Comparison of ENCODE assay signal across 9 cellular contexts in genomic region chr22:44192098-44192810, GRCh38. TPM values are rescaled to one million over a fixed set of nuclear protein-coding genes. Genes with fewer than 3 reads are reported as not detected.
DNase-seq lines count a peak whose midpoint lies in the region; ATAC-seq lines count a peak whose summit lies in the region.
"Had no signal": no experiment of that assay in that cellular context is flagged by ENCODE, and none has a peak within 500 bp of the region (broad histone marks: within the 10 kb centered on the region; RNA-seq: fewer than 3 reads in every experiment).

No MANE protein-coding gene starts in this region.

- DNase-seq in CD4-positive, CD25-positive, alpha-beta regulatory T cell, result peak; percentile 7 to 57 (median 9)
- DNase-seq in Kasumi-1 (lab: John Stamatoyannopoulos, UW) (peak; percentile 36 to 60), left kidney (ENCODE audit: low read depth, low spot score) (peak; percentile 43), NCI-H2107 treated with DMSO at 0.1 percent for 48 hours (lab: John Stamatoyannopoulos, UW; ENCODE audit: unreplicated experiment) (no peak)
- peak; percentile 46 for DNase-seq in activated CD4-positive, alpha-beta T cell treated with anti-CD3 and anti-CD28 coated beads, Interleukin-2, amount 10 ng/mL, durations not matched to agents 7 days and 5 days

- peaks cover 11% of the 10 kb centered on the region for H3K4me1 ChIP-seq in CD4-positive, CD25-positive, alpha-beta regulatory T cell (ENCODE audit: control insufficient read depth, insufficient read depth, low read length, poor library complexity, severe bottlenecking)

- H3K36me3 ChIP-seq in CD4-positive, CD25-positive, alpha-beta regulatory T cell (ENCODE audit: control insufficient read depth, insufficient read depth, low read length), result no peaks in the 10 kb centered on the region

- H3K9me3 ChIP-seq in CD4-positive, CD25-positive, alpha-beta regulatory T cell (ENCODE audit: control insufficient read depth in 2 of 2, low read length in 2 of 2), result no peaks in the 10 kb centered on the region

- POLR2A ChIA-PET in activated CD4-positive, alpha-beta T cell treated with anti-CD3 and anti-CD28 coated beads, Interleukin-2, amount 10 ng/mL, durations not matched to agents 7 days and 5 days (lab: Charles Lee), result no interaction called here

- H3K27ac Mint-ChIP-seq in CD4-positive, CD25-positive, alpha-beta regulatory T cell, result no peak overlapping the region
- H3K27ac Mint-ChIP-seq in activated CD4-positive, alpha-beta T cell treated with anti-CD3 and anti-CD28 coated beads, Interleukin-2, amount 10 ng/mL, durations not matched to agents 7 days and 5 days, result peak overlapping the region; percentile 36

- H3K27me3 Mint-ChIP-seq in CD4-positive, CD25-positive, alpha-beta regulatory T cell, result no peaks in the 10 kb centered on the region
- H3K27me3 Mint-ChIP-seq in activated CD4-positive, alpha-beta T cell treated with anti-CD3 and anti-CD28 coated beads, Interleukin-2, amount 10 ng/mL, durations not matched to agents 7 days and 5 days, result no peaks in the 10 kb centered on the region

- no peaks in the 10 kb centered on the region for H3K9me3 Mint-ChIP-seq in CD4-positive, CD25-positive, alpha-beta regulatory T cell
- no peaks in the 10 kb centered on the region for H3K9me3 Mint-ChIP-seq in activated CD4-positive, alpha-beta T cell treated with anti-CD3 and anti-CD28 coated beads, Interleukin-2, amount 10 ng/mL, durations not matched to agents 7 days and 5 days

- peaks cover 7 to 35% (median 21%) of the 10 kb centered on the region in 4 donors for H3K4me1 Mint-ChIP-seq in CD4-positive, CD25-positive, alpha-beta regulatory T cell
- peaks cover 47% of the 10 kb centered on the region for H3K4me1 Mint-ChIP-seq in activated CD4-positive, alpha-beta T cell treated with anti-CD3 and anti-CD28 coated beads, Interleukin-2, amount 10 ng/mL, durations not matched to agents 7 days and 5 days

- H3K4me3 Mint-ChIP-seq in CD4-positive, CD25-positive, alpha-beta regulatory T cell, result no peak overlapping the region
- H3K4me3 Mint-ChIP-seq in activated CD4-positive, alpha-beta T cell treated with anti-CD3 and anti-CD28 coated beads, Interleukin-2, amount 10 ng/mL, durations not matched to agents 7 days and 5 days, result no peak overlapping the region

- H3K36me3 Mint-ChIP-seq in CD4-positive, CD25-positive, alpha-beta regulatory T cell, result peaks cover 23% of the 10 kb centered on the region
- peaks cover 33% of the 10 kb centered on the region for H3K36me3 Mint-ChIP-seq in activated CD4-positive, alpha-beta T cell treated with anti-CD3 and anti-CD28 coated beads, Interleukin-2, amount 10 ng/mL, durations not matched to agents 7 days and 5 days (ENCODE audit: low read depth)

- no peak overlapping the region for H3K27ac ChIP-seq in CD4-positive, CD25-positive, alpha-beta regulatory T cell (ENCODE audit: insufficient read depth, low read length, poor library complexity, severe bottlenecking)

- CTCF ChIA-PET in activated CD4-positive, alpha-beta T cell treated with anti-CD3 and anti-CD28 coated beads, Interleukin-2, amount 10 ng/mL, durations not matched to agents 7 days and 5 days (lab: Charles Lee), result no interaction called here

- no peaks in the 10 kb centered on the region for H3K27me3 ChIP-seq in CD4-positive, CD25-positive, alpha-beta regulatory T cell (ENCODE audit: control insufficient read depth, insufficient read depth, low read length)

- no peak overlapping the region for H3K4me3 ChIP-seq in CD4-positive, CD25-positive, alpha-beta regulatory T cell (ENCODE audit: low read depth, low read length)

- ATAC-seq in CD4-positive, CD25-positive, alpha-beta regulatory T cell (ENCODE audit: low read depth in 2 of 2), result peak; percentile 38 to 51
- no peak for ATAC-seq in GM21526 (IDR thresholded peaks at IDR 0.05; ENCODE audit: low FRiP score, unreplicated experiment)
- ATAC-seq in GM19467 (IDR thresholded peaks at IDR 0.05; ENCODE audit: unreplicated experiment), result no peak
- ATAC-seq in GM19324 (IDR thresholded peaks at IDR 0.05; ENCODE audit: low FRiP score, unreplicated experiment), result no peak

RNA-seq across cellular contexts. Expression of gene PARVG, which starts 11.5 kb away (rescaled TPM):
- 132 TPM for total RNA-seq in CD4-positive, CD25-positive, alpha-beta regulatory T cell
- 10 to 100 TPM; 40.3 to 57.9 (median 45.7) TPM for polyA plus RNA-seq in CD4-positive, CD25-positive, alpha-beta regulatory T cell
- 100 to 1,000 TPM; 146 to 158 TPM for total RNA-seq in activated CD4-positive, alpha-beta T cell treated with anti-CD3 and anti-CD28 coated beads, Interleukin-2, amount 10 ng/mL, durations not matched to agents 7 days and 5 days
- polyA plus RNA-seq: keratinocyte had no signal

Comparison
In these comparisons a context has a peak if more than half of its experiments do, and no peak if none do; other contexts are left out.
1. ATAC-seq: peak in CD4-positive, CD25-positive, alpha-beta regulatory T cell (2 of 2); none in GM21526 (single experiment), GM19467 (single experiment) and GM19324 (single experiment).